Comparison of ENCODE assay signal across 26 cellular contexts in the genomic region with DNA sequence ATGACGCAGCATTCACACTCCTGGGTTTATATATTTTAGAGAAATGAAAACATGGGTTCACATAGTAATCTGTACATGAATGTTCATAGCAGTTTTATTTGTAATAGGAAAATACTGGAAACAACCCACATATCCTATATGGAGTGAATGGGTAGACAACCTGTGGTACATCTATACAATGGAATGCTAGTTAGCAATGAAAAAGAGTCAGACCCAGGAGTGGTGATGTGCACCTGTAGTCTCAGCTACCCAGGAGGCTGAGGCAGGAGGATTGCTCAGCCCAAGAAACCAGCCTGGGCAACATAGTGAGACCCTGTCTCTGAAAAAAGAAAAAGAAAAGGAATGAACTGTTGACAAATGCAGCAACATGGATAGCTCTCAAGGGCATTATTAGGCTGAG. TPM values are rescaled to one million over a fixed set of nuclear protein-coding genes. Genes with fewer than 3 reads are reported as not detected.
DNase-seq lines count a peak whose midpoint lies in the region; ATAC-seq, FAIRE-seq and TF ChIP-seq lines count a peak whose summit lies in the region.
"Had no signal": no experiment of that assay in that cellular context is flagged by ENCODE, and none has a peak within 500 bp of the region (broad histone marks: within the 10 kb centered on the region; RNA-seq: fewer than 3 reads in every experiment).

No MANE protein-coding gene starts in this region.

- H2AK5ac ChIP-seq in H1 (ENCODE audit: low read depth, low read length), result no peak overlapping the region

- no peak overlapping the region for H3K27ac Mint-ChIP-seq in WTC11
- H3K27ac Mint-ChIP-seq: CD4-positive, alpha-beta T cell; GM23338 had no signal

- POLR2A ChIA-PET in SK-N-SH (lab: Yijun Ruan, JAX), result no interaction called here
- POLR2A ChIA-PET in A549 (lab: Yijun Ruan, JAX), result no interaction called here
- POLR2A ChIA-PET in WTC11 (lab: Charles Lee), result no interaction called here
- POLR2A ChIA-PET in H1 (lab: Charles Lee; ENCODE audit: partially characterized antibody), result no interaction called here

- TF ChIP-seq CTCF in SK-N-SH (IDR thresholded peaks at IDR 0.05), result no peak
- no peak for TF ChIP-seq CTCF in A549 (IDR thresholded peaks at IDR 0.05)
- no peak for TF ChIP-seq CTCF in WTC11 (IDR thresholded peaks at IDR 0.05)
- TF ChIP-seq CTCF in H1 (IDR thresholded peaks at IDR 0.05; ENCODE audit: control extremely low read depth in 1 of 3, insufficient read depth in 1 of 3, low read depth in 1 of 3, low read length in 3 of 3), result no peak
- TF ChIP-seq CTCF in Peyer's patch (IDR thresholded peaks at IDR 0.05), result no peak

- H4K8ac ChIP-seq in H1 (ENCODE audit: extremely low read depth, insufficient read depth, low read length), result no peak overlapping the region

- H3K27me3 ChIP-seq in SK-N-SH (ENCODE audit: insufficient read depth) (no peaks in the 10 kb centered on the region), H1 (replicated peaks in 1 of 4; ENCODE audit: control insufficient read depth in 3 of 4, extremely low read depth in 1 of 4, insufficient read depth in 3 of 4, low read length in 3 of 4) (no peaks in the 10 kb centered on the region), Peyer's patch (no peaks in the 10 kb centered on the region)
- H3K27me3 ChIP-seq: BE2C; BLaER1 treated with 17β-estradiol and CSF1 and Interleukin-3, amounts not matched to agents 10 nM and 100 nM had no signal

- H3K18ac ChIP-seq in H1 (ENCODE audit: extremely low read depth, low read length), result no peak overlapping the region

- H3K9me2 ChIP-seq in SK-N-SH, result no peaks in the 10 kb centered on the region

- H3K27ac ChIP-seq in SK-N-SH (ENCODE audit: low read depth in 2 of 2, low read length in 1 of 2) (no peak overlapping the region), A549 (no peak overlapping the region), H1 (ENCODE audit: low read depth, low read length) (no peak overlapping the region), Peyer's patch (no peak overlapping the region)
- H3K27ac ChIP-seq: 22Rv1; BLaER1 treated with 17β-estradiol and CSF1 and Interleukin-3, amounts not matched to agents 10 nM and 100 nM had no signal

- H2AFZ ChIP-seq in SK-N-SH (ENCODE audit: low read depth) (no peak overlapping the region), H1 (ENCODE audit: low read length) (no peak overlapping the region)
- H2AFZ ChIP-seq: GM23338 had no signal

- TF ChIP-seq RAD21 in SK-N-SH (IDR thresholded peaks at IDR 0.05; ENCODE audit: low read length), result no peak
- no peak for TF ChIP-seq RAD21 in A549 (conservative IDR thresholded peaks at IDR 0.05 in 1 of 2, IDR thresholded peaks at IDR 0.05 in 1 of 2)
- no peak for TF ChIP-seq RAD21 in H1 (IDR thresholded peaks at IDR 0.05 in 1 of 2, conservative IDR thresholded peaks at IDR 0.05 in 1 of 2; ENCODE audit: low read depth in 2 of 2, low read length in 2 of 2)

- 0 out of 2 replicates have a peak, but pooled peaks cover 2% of the 10 kb centered on the region for H3K79me1 ChIP-seq in H1 (ENCODE audit: low read depth, low read length)

- H3K4me3 ChIP-seq in SK-N-SH (ENCODE audit: low read depth in 2 of 2, low read length in 1 of 2) (no peak overlapping the region), A549 (no peak overlapping the region), H1 (ENCODE audit: extremely low read depth in 1 of 4, insufficient read depth in 2 of 4, low read depth in 3 of 4, low read length in 4 of 4) (no peak overlapping the region), Peyer's patch (no peak overlapping the region)
- H3K4me3 ChIP-seq: BLaER1 treated with 17β-estradiol and CSF1 and Interleukin-3, amounts not matched to agents 10 nM and 100 nM; GM23338; HAP-1 had no signal

- no peaks in the 10 kb centered on the region for H3K27me3 Mint-ChIP-seq in WTC11 (ENCODE audit: low read depth)
- H3K27me3 Mint-ChIP-seq: CD4-positive, alpha-beta T cell had no signal

- peaks cover 5% of the 10 kb centered on the region for H3K36me3 Mint-ChIP-seq in WTC11

- 100% methylated on average over 1 of the region's 1 CpG for WGBS in SK-N-SH (ENCODE audit: low lambda C conversion rate)
- 94% methylated on average over 1 of the region's 1 CpG for WGBS in A549 (ENCODE audit: missing lambda C conversion rate)
- WGBS in H1 (ENCODE audit: extremely low coverage in 1 of 2, insufficient coverage in 1 of 2, insufficient read length in 1 of 2, insufficient replicate concordance in 2 of 2, low coverage in 1 of 2, low lambda C conversion rate in 2 of 2, missing lambda C conversion rate in 1 of 2), 2 experiments, result 100% methylated on average over 1 of the region's 1 CpG; no CpG with 5 or more reads in 1 of the 2 experiments

- H3K23ac ChIP-seq in H1 (ENCODE audit: insufficient read length), result no peak overlapping the region

- CTCF ChIA-PET in SK-N-SH (lab: Yijun Ruan, JAX) (interaction anchor here (0.7 to 1.6 kb wide), 3 partner anchors 37 to 500 kb away, joined by 3 to 5 read pairs (median 3); no protein-coding TSS in a partner anchor), A549 (lab: Yijun Ruan, JAX) (interaction anchor here (0.7 to 3.5 kb wide), 8 partner anchors 10 to 221 kb away, joined by 3 to 15 read pairs (median 4); partner anchors contain the start of gene AFTPH), WTC11 (lab: Charles Lee) (interaction anchor here (1.0 kb wide), 1 partner anchor 62 kb away, joined by 3 read pairs; no protein-coding TSS in a partner anchor), H1 (lab: Charles Lee; ENCODE audit: partially characterized antibody) (interaction anchor here (0.8 kb wide), 1 partner anchor 219 kb away, joined by 3 read pairs; no protein-coding TSS in a partner anchor)

- H3K4me2 ChIP-seq in SK-N-SH (no peak overlapping the region), A549 (no peak overlapping the region), H1 (ENCODE audit: insufficient read depth in 1 of 2, low read depth in 2 of 2, low read length in 2 of 2) (no peak overlapping the region)
- H3K4me2 ChIP-seq: BLaER1 treated with 17β-estradiol and CSF1 and Interleukin-3, amounts not matched to agents 10 nM and 100 nM; GM23338 had no signal

- no peak overlapping the region for H2BK20ac ChIP-seq in H1 (ENCODE audit: low read length)

- no peak for FAIRE-seq in A549 (lab: Jason Lieb, UNC)
- no peak for FAIRE-seq in H1 (lab: Jason Lieb, UNC)
- FAIRE-seq: A204.1, GM12891, GM18507, H54 had no signal

- ATAC-seq in SK-N-SH treated with all-trans-retinoic acid at 6 μM for 48 hours (no peak), A549 (no peak), WTC11 (no peak)
- ATAC-seq: GM23338 had no signal

- H2BK15ac ChIP-seq in H1 (ENCODE audit: low read length), result no peak overlapping the region

- H3K9me3 Mint-ChIP-seq in WTC11, result peaks cover 6% of the 10 kb centered on the region
- H3K9me3 Mint-ChIP-seq: CD14-positive monocyte; CD4-positive, alpha-beta T cell; GM23338 had no signal

- no peak overlapping the region for H3K4ac ChIP-seq in H1 (replicated peaks; ENCODE audit: insufficient read length, low read depth, low read length)

- H3K9ac ChIP-seq in SK-N-SH (no peak overlapping the region), H1 (replicated peaks in 1 of 4; ENCODE audit: extremely low read depth in 1 of 4, low read depth in 3 of 4, low read length in 3 of 4) (no peak overlapping the region)
- H3K9ac ChIP-seq: BLaER1 treated with 17β-estradiol and CSF1 and Interleukin-3, amounts not matched to agents 10 nM and 100 nM had no signal

- H3K79me2 ChIP-seq in SK-N-SH (ENCODE audit: insufficient read depth) (peaks cover under 1% of the 10 kb centered on the region), H1 (ENCODE audit: control insufficient read depth in 1 of 2, insufficient read depth in 2 of 2, low read length in 2 of 2) (peaks cover 0 to 2% of the 10 kb centered on the region in 2 experiments; a peak in 2 of 4 replicates)

- H4K91ac ChIP-seq in H1 (replicated peaks; ENCODE audit: insufficient read length, low read length), result no peak overlapping the region

- H2BK5ac ChIP-seq in H1 (ENCODE audit: low read depth, low read length), result no peak overlapping the region

- H4K20me1 ChIP-seq in SK-N-SH (ENCODE audit: insufficient read depth) (no peaks in the 10 kb centered on the region), H1 (replicated peaks in 1 of 2; ENCODE audit: control insufficient read depth in 1 of 2, insufficient read depth in 2 of 2, low read length in 2 of 2) (peaks cover 0 to 2% of the 10 kb centered on the region in 2 experiments)

- no peak overlapping the region for H3K14ac ChIP-seq in H1 (ENCODE audit: insufficient read length)

- no peaks in the 10 kb centered on the region for H3K23me2 ChIP-seq in H1 (ENCODE audit: low read depth, low read length)

- TF ChIP-seq POLR2A in A549 (IDR thresholded peaks at IDR 0.05; ENCODE audit: low read length), result no peak
- TF ChIP-seq POLR2A in H1 (IDR thresholded peaks at IDR 0.05; ENCODE audit: control extremely low read depth in 1 of 2, low read depth in 2 of 2, low read length in 2 of 2), result no peak
- TF ChIP-seq POLR2A in Peyer's patch (IDR thresholded peaks at IDR 0.05), result no peak

- TF ChIP-seq EP300 in SK-N-SH (IDR thresholded peaks at IDR 0.05; ENCODE audit: borderline replicate concordance in 1 of 2, low read depth in 1 of 2, low read length in 1 of 2) (no peak), A549 (IDR thresholded peaks at IDR 0.05) (no peak), H1 (IDR thresholded peaks at IDR 0.05; ENCODE audit: borderline replicate concordance in 1 of 2, low read depth in 2 of 2, low read length in 2 of 2) (no peak)

- H3K9me3 ChIP-seq in SK-N-SH (no peaks in the 10 kb centered on the region), A549 (peaks cover 5% of the 10 kb centered on the region; the same call in 2 of the 3 replicates), H1 (ENCODE audit: insufficient read depth in 2 of 2, low read depth in 1 of 2, low read length in 1 of 2) (peaks cover 0 to 4% of the 10 kb centered on the region in 2 experiments; a peak in 1 of 4 replicates), Peyer's patch (no peaks in the 10 kb centered on the region)
- H3K9me3 ChIP-seq: BE2C, HAP-1 had no signal

- no peak overlapping the region for H2BK120ac ChIP-seq in H1 (replicated peaks; ENCODE audit: low read depth, low read length)

- H4K5ac ChIP-seq in H1 (ENCODE audit: insufficient read length, low read depth, low read length), result no peak overlapping the region

- no peak overlapping the region for H3K56ac ChIP-seq in H1 (replicated peaks; ENCODE audit: insufficient read length, low read depth, low read length)

- no peaks in the 10 kb centered on the region for H3K4me1 ChIP-seq in SK-N-SH (ENCODE audit: control insufficient read depth in 1 of 2, insufficient read depth in 2 of 2, low read depth in 1 of 2, low read length in 1 of 2)
- peaks cover 5% of the 10 kb centered on the region; the same call in 1 of the 3 replicates for H3K4me1 ChIP-seq in A549
- no peaks in the 10 kb centered on the region for H3K4me1 ChIP-seq in H1 (replicated peaks in 1 of 4; ENCODE audit: control insufficient read depth in 3 of 4, insufficient read depth in 4 of 4, low read length in 3 of 4)
- peaks cover 0 to 8% (median 0%) of the 10 kb centered on the region in 4 donors for H3K4me1 ChIP-seq in Peyer's patch
- H3K4me1 ChIP-seq: BE2C had no signal

- H3F3A ChIP-seq in SK-N-SH (replicated peaks; ENCODE audit: insufficient read depth), result peaks cover 4% of the 10 kb centered on the region

- no peak for DNase-seq in SK-N-SH
- no peak for DNase-seq in A549 (ENCODE audit: low read depth in 1 of 2, low spot score in 1 of 2)
- no peak for DNase-seq in WTC11 (ENCODE audit: low spot score)
- DNase-seq in H1 (ENCODE audit: low read depth in 1 of 2, low spot score in 2 of 2), result no peak
- DNase-seq in stimulated activated naive CD4-positive, alpha-beta T cell treated with Interleukin-2 at 50 U/mL for 16 hours (lab: John Stamatoyannopoulos, UW), result no peak
- no peak for DNase-seq in activated CD4-positive, CD25-positive, alpha-beta regulatory T cell treated with anti-CD3 and anti-CD28 coated beads, Interleukin-2, amount 50 U/mL, for 72 hours
- no peak for DNase-seq in Peyer's patch
- DNase-seq: ACHN; AML-193; BE2C; Calu3; CD4-positive, alpha-beta T cell; COR-L47; DMS53; DMS79 treated with DMSO at 0.1 percent for 48 hours; GF-D8 had no signal

- H2BK12ac ChIP-seq in H1 (ENCODE audit: low read depth, low read length), result no peak overlapping the region

- H3K4me1 Mint-ChIP-seq in WTC11, result peaks cover 6% of the 10 kb centered on the region; the same call in 1 of the 2 replicates

- no peak overlapping the region for H3K4me3 Mint-ChIP-seq in WTC11
- H3K4me3 Mint-ChIP-seq: CD14-positive monocyte; CD4-positive, alpha-beta T cell; GM23338 had no signal

- H3K36me3 ChIP-seq in SK-N-SH (replicated peaks in 1 of 2; ENCODE audit: control insufficient read depth in 1 of 2, insufficient read depth in 2 of 2, low read length in 1 of 2), result peaks cover 4 to 14% of the 10 kb centered on the region in 2 experiments
- H3K36me3 ChIP-seq in H1 (ENCODE audit: control insufficient read depth in 2 of 4, insufficient read depth in 4 of 4, low read length in 3 of 4), result no peaks in the 10 kb centered on the region
- H3K36me3 ChIP-seq in Peyer's patch, result no peaks in the 10 kb centered on the region
- H3K36me3 ChIP-seq: BE2C, HAP-1 had no signal

RNA-seq across cellular contexts. Expression of gene AFTPH, which starts 25.9 kb away (rescaled TPM):
- 7.4 and 9.8 TPM in 2 replicates for polyA plus RNA-seq in SK-N-SH (2012; rRNA removed)
- polyA plus RNA-seq in SK-N-SH (2012; cell fraction: cytosol; rRNA removed), result 10.4 and 11.0 TPM in 2 replicates
- 3.9 and 8.2 TPM in 2 replicates for polyA plus RNA-seq in SK-N-SH (2012; cell fraction: nucleus; rRNA removed)
- polyA plus RNA-seq in A549 (2011; rRNA removed), result 51.4 and 56.6 TPM in 2 replicates
- 9.9 and 10.6 TPM in 2 replicates for polyA plus RNA-seq in A549 (2012; cell fraction: cytosol; rRNA removed)
- 3.7 and 4.8 TPM in 2 replicates for polyA plus RNA-seq in A549 (2012; cell fraction: nucleus; rRNA removed)
- polyA plus RNA-seq in A549 (2017; fragmentation: RNase III; extraction: RNeasy Plus Mini Kit Qiagen cat#74134 plus additional on column Dnase treatment), result 22.3 to 24.0 TPM (median 23.7 TPM) in 3 replicates
- 17.2 and 21.3 TPM in 2 replicates for polyA minus RNA-seq in A549 (2011; rRNA and poly(A)+ RNA removed)
- total RNA-seq in WTC11 (2021), result 14.9 to 16.3 TPM (median 15.0 TPM) in 3 replicates
- total RNA-seq in H1 (2021; fragmentation: NEBNext Ultra II Directional; extraction: Animal tissue kit (Norgen Biotek cat#: 25700)), result 13.5 and 15.0 TPM in 2 replicates
- polyA plus RNA-seq in H1 (2011; rRNA removed), result 4.0 and 7.3 TPM in 2 replicates
- 9.0 TPM for polyA plus RNA-seq in H1 (2011; cell fraction: cytosol; rRNA removed)
- 3.4 TPM for polyA plus RNA-seq in H1 (2011; cell fraction: nucleus; rRNA removed)
- 7.4 to 14.5 TPM (median 10.3 TPM) in 4 replicates for polyA plus RNA-seq in H1 (2012, experiment 1 of 2)
- polyA plus RNA-seq in H1 (2012, experiment 2 of 2), result 0.97 TPM
- 11.5 TPM for polyA plus RNA-seq in H1 (2013, experiment 1 of 2)
- polyA plus RNA-seq in H1 (2013, experiment 2 of 2), result 12.9 TPM
- polyA minus RNA-seq in H1 (2011; rRNA and poly(A)+ RNA removed), result 10.7 and 11.9 TPM in 2 replicates
- polyA minus RNA-seq in H1 (2011; cell fraction: cytosol; rRNA and poly(A)+ RNA removed), result 6.2 TPM
- 9.6 TPM for polyA minus RNA-seq in H1 (2011; cell fraction: nucleus; rRNA and poly(A)+ RNA removed)
- 10 to 100 TPM; 41.7 to 79.0 (median 69.3) TPM for total RNA-seq in Peyer's patch
